Comparison of ENCODE assay signal across 1 cellular context in genomic region chr2:53058526-53058925, GRCh38.
TF ChIP-seq lines count a peak whose summit lies in the region.

No MANE protein-coding gene starts in this region.

TF ChIP-seq in WTC11, 78 proteins besides CTCF, POLR2A, EP300 and RAD21 (continued from another document):
- TF ChIP-seq CDX4 (CRISPR knock-in tag; IDR thresholded peaks at IDR 0.05; ENCODE audit: borderline replicate concordance), result no peak
- no peak for TF ChIP-seq TP53 (CRISPR knock-in tag; IDR thresholded peaks at IDR 0.05)
- TF ChIP-seq ZNF219 (CRISPR knock-in tag; IDR thresholded peaks at IDR 0.05; ENCODE audit: borderline replicate concordance), result no peak
- no peak for TF ChIP-seq FOXK1 (CRISPR knock-in tag; IDR thresholded peaks at IDR 0.05)
- no peak for TF ChIP-seq KAT7 (CRISPR knock-in tag; IDR thresholded peaks at IDR 0.05; ENCODE audit: borderline replicate concordance)
